Comparison of ENCODE assay signal across 10 cellular contexts in the genomic region with DNA sequence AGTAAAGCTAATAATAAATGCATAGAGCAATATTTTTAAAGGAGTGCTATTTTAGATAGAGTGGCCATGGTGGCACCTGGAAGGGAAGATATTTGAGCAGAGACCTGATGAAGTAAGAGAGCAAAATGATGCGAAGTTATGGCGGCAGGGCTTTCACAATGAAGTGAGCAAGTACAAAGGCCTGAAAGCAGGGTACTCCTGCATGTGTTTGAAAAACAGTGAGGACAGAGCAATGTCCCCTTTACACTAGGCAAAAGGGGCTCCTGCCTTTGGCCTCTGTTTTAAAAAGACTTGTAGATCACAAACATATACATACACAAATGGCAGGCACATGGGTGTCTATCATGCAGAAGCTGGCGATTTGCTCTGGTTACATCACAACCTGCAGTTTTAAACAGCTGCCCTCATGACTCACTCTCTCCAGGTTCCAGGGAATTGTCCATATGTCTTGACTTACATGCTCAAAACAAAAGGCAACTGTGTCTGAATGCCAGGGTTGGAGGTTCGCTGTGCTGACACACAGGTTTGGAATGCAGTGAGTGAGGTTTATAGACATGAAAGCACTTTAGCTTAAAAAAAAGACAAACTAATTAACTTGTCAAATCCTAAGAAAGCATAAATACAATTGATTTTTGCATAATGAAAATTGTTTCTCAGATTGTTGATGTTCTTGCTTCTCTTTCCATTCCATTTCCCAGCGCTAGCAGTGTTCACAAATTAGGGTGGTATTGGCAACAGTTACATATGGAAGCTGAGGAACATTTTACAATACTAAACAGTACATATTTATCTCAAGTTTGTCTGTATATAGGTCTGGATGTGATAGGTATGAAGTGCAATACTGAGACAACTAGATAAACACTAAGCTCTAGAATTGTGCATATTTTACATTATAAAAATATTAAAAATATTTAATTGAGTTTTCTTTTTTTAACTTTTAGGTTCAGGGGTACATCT.
DNase-seq lines count a peak whose midpoint lies in the region; ATAC-seq, FAIRE-seq and TF ChIP-seq lines count a peak whose summit lies in the region.
"Had no signal": no experiment of that assay in that cellular context is flagged by ENCODE, and none has a peak within 500 bp of the region (broad histone marks: within the 10 kb centered on the region; RNA-seq: fewer than 3 reads in every experiment).

No MANE protein-coding gene starts in this region.

- WGBS in small intestine, 3 donors: 46 to 66% (median 56%) methylated on average over 5 of the region's 5 CpGs

- TF ChIP-seq CTCF in Panc1 (IDR thresholded peaks at IDR 0.05) (no peak), fibroblast of mammary gland (conservative IDR thresholded peaks at IDR 0.05; ENCODE audit: control insufficient read depth, insufficient read depth, low read depth, low read length) (no peak)

- no peak for TF ChIP-seq POLR2A in GM18505 (IDR thresholded peaks at IDR 0.05; ENCODE audit: borderline replicate concordance, extremely low read depth, insufficient read depth, insufficient read length)

- intact Hi-C loops in Panc1 (cut with micrococcal nuclease; ENCODE audit: unreplicated experiment): no loop called here

- peak; percentile 100 for ATAC-seq in Panc1
- no peak for ATAC-seq in GM18867 (IDR thresholded peaks at IDR 0.05; ENCODE audit: unreplicated experiment)
- no peak for ATAC-seq in GM21360 (IDR thresholded peaks at IDR 0.05; ENCODE audit: unreplicated experiment)
- ATAC-seq in GM18505 (IDR thresholded peaks at IDR 0.05; ENCODE audit: unreplicated experiment): no peak

- H3K27me3 ChIP-seq in Panc1 (ENCODE audit: control insufficient read depth, insufficient read depth, low read length): no peaks in the 10 kb centered on the region
- H3K27me3 ChIP-seq in small intestine (ENCODE audit: control insufficient read depth in 2 of 2, insufficient read depth in 2 of 2, low read length in 2 of 2): no peaks in the 10 kb centered on the region
- H3K27me3 ChIP-seq: ascending aorta, spleen had no signal

- in situ Hi-C loops in Panc1 (cut with HindIII; ENCODE audit: low pct_unique_long_range_greater_than_20kb, low sequenced_read_pairs): no loop called here

- no TSS peak for BruUV-seq in Panc1 (replicated peaks; lab: Mats Ljungman, UMichigan)

- DNase-seq in NCI-H2029 (lab: John Stamatoyannopoulos, UW) (peak; percentile 27), NCI-H2029 treated with DMSO at 0.1 percent for 48 hours (lab: John Stamatoyannopoulos, UW) (no peak), Panc1 (ENCODE audit: low read depth, low spot score) (peak; percentile 98), fibroblast of mammary gland (ENCODE audit: low read depth) (peak; percentile 94), small intestine (peak; percentile 24)
- DNase-seq: spleen had no signal

- POLR2A ChIA-PET in Panc1 (lab: Charles Lee): interaction anchor here (0.6 kb wide), 1 partner anchor 590 kb away, joined by 3 read pairs; no protein-coding TSS in a partner anchor

- peak overlapping the region in 1 of 2 experiments; percentile 19; a peak in 1 of 4 replicates for H3K4me3 ChIP-seq in Panc1 (ENCODE audit: low read depth in 2 of 2, low read length in 2 of 2)
- H3K4me3 ChIP-seq in fibroblast of mammary gland (ENCODE audit: control insufficient read depth, low read depth, low read length): no peak overlapping the region
- H3K4me3 ChIP-seq in small intestine (ENCODE audit: low read depth in 1 of 2, low read length in 2 of 2): no peak overlapping the region
- H3K4me3 ChIP-seq: ascending aorta, spleen had no signal

- no peaks in the 10 kb centered on the region for H3K9me3 ChIP-seq in Panc1 (ENCODE audit: control insufficient read depth, insufficient read depth, low read depth, low read length)
- no peaks in the 10 kb centered on the region for H3K9me3 ChIP-seq in small intestine (ENCODE audit: control insufficient read depth, low read depth)
- H3K9me3 ChIP-seq: ascending aorta, spleen had no signal

- FAIRE-seq in small intestine (lab: Jason Lieb, UNC): no peak

- H3K36me3 ChIP-seq in Panc1 (ENCODE audit: control insufficient read depth, insufficient read depth, low read length) (no peaks in the 10 kb centered on the region), small intestine (ENCODE audit: control insufficient read depth in 2 of 2, insufficient read depth in 2 of 2, low read length in 2 of 2) (no peaks in the 10 kb centered on the region)
- H3K36me3 ChIP-seq: ascending aorta, spleen had no signal

- H3K27ac ChIP-seq in Panc1 (ENCODE audit: low read length) (peak overlapping the region; percentile 86), small intestine (ENCODE audit: low read depth in 1 of 2, low read length in 1 of 2) (no peak overlapping the region)
- H3K27ac ChIP-seq: ascending aorta, spleen had no signal

- CTCF ChIA-PET in Panc1 (lab: Charles Lee): no interaction called here

- peaks cover 15% of the 10 kb centered on the region for H3K4me1 ChIP-seq in Panc1 (ENCODE audit: control insufficient read depth, insufficient read depth, low read length)
- no peaks in the 10 kb centered on the region for H3K4me1 ChIP-seq in small intestine (ENCODE audit: control insufficient read depth in 2 of 2, insufficient read depth in 1 of 2, low read depth in 1 of 2, low read length in 1 of 2)
- H3K4me1 ChIP-seq: ascending aorta, spleen had no signal
